Comparison of ENCODE assay signal across 11 cellular contexts in the genomic region with DNA sequence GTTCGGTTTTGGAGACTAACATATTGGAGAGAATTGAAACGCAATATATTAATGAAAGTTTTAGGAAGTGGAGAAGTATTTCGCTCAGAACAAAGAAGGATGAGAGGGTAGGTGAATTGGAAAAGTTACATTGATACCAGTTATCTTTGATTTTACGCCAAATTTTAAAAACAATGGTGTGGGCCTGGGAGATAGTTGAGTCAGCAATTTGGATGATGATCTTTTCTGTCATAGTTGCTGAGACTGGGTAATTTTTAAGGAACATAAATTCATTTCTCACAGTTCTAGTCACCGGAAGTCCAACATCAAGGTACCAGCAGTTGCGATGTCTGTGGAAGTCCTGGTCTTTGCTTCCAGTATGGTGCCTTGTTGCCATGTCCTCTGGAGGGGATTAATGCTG.
"Had no signal": no experiment of that assay in that cellular context is flagged by ENCODE, and none has a peak within 500 bp of the region (broad histone marks: within the 10 kb centered on the region; RNA-seq: fewer than 3 reads in every experiment).

No MANE protein-coding gene starts in this region.

- H3K36me3 ChIP-seq: HAP-1 had no signal

- DNase-seq: GM23248, GOT3, H7, H9, HCEC 1CT, HFFc6 had no signal

- H3K4me3 ChIP-seq: GM23248, GM23338, HAP-1 had no signal

- H3K9ac ChIP-seq: GM23248 had no signal

- FAIRE-seq: H1, H54 had no signal

- H3K9me3 ChIP-seq: HAP-1 had no signal

- H3K27ac ChIP-seq: GM23248 had no signal

- ATAC-seq: GM23338, HCT116 had no signal

- H2AFZ ChIP-seq: GM23248, GM23338 had no signal

- H3K4me2 ChIP-seq: GM23338 had no signal

- H3K4me1 ChIP-seq: HAP-1 had no signal
